Comparison of ENCODE assay signal across 8 cellular contexts in genomic region chr7:44962483-44963251, GRCh38. TPM values are rescaled to one million over a fixed set of nuclear protein-coding genes. Genes with fewer than 3 reads are reported as not detected.
DNase-seq lines count a peak whose midpoint lies in the region; ATAC-seq and TF ChIP-seq lines count a peak whose summit lies in the region.

No MANE protein-coding gene starts in this region.

- H3K4me1 Mint-ChIP-seq in activated T-helper 17 cell treated with anti-CD3 and anti-CD28 coated beads, Interleukin-2, amount 50 U/mL, for 72 hours, result peaks cover 25% of the 10 kb centered on the region

- ATAC-seq in activated T-helper 17 cell treated with anti-CD3 and anti-CD28 coated beads, Interleukin-2, amount 50 U/mL, for 72 hours (replicated peaks), result no peak
- ATAC-seq in HG02885 (IDR thresholded peaks at IDR 0.05; ENCODE audit: poor library complexity, unreplicated experiment), result no peak
- no peak for ATAC-seq in HG03025 (IDR thresholded peaks at IDR 0.05; ENCODE audit: low FRiP score, unreplicated experiment)

- peak overlapping the region; percentile 37 to 53 for H3K4me3 ChIP-seq in right atrium auricular region
- peak overlapping the region; percentile 14 to 53 (median 47) for H3K4me3 ChIP-seq in sigmoid colon
- no peak overlapping the region for H3K4me3 ChIP-seq in MG63

- intact Hi-C loops in sigmoid colon (cut with DNase I), result no loop called here

- peaks cover 76% of the 10 kb centered on the region for H3K36me3 Mint-ChIP-seq in activated T-helper 17 cell treated with anti-CD3 and anti-CD28 coated beads, Interleukin-2, amount 50 U/mL, for 72 hours (ENCODE audit: low read depth)

- H3K36me3 ChIP-seq in right atrium auricular region (no peaks in the 10 kb centered on the region), sigmoid colon (no peaks in the 10 kb centered on the region), MG63 (no peaks in the 10 kb centered on the region)

- no peak overlapping the region for H3K4me3 Mint-ChIP-seq in activated T-helper 17 cell treated with anti-CD3 and anti-CD28 coated beads, Interleukin-2, amount 50 U/mL, for 72 hours

- H3K9me3 Mint-ChIP-seq in activated T-helper 17 cell treated with anti-CD3 and anti-CD28 coated beads, Interleukin-2, amount 50 U/mL, for 72 hours, result no peaks in the 10 kb centered on the region

- no peak for TF ChIP-seq POLR2A in sigmoid colon (IDR thresholded peaks at IDR 0.05)

- H3K4me1 ChIP-seq in right atrium auricular region, result peaks cover 0 to 12% of the 10 kb centered on the region in 2 donors
- peaks cover 0 to 15% (median 12%) of the 10 kb centered on the region in 4 donors for H3K4me1 ChIP-seq in sigmoid colon

- H3K27ac Mint-ChIP-seq in activated T-helper 17 cell treated with anti-CD3 and anti-CD28 coated beads, Interleukin-2, amount 50 U/mL, for 72 hours, result peak overlapping the region; percentile 78

- H3K27me3 Mint-ChIP-seq in activated T-helper 17 cell treated with anti-CD3 and anti-CD28 coated beads, Interleukin-2, amount 50 U/mL, for 72 hours, result no peaks in the 10 kb centered on the region

- H3K27ac ChIP-seq in right atrium auricular region (no peak overlapping the region), sigmoid colon (no peak overlapping the region)

- WGBS in sigmoid colon, 2 donors, result 10 to 50% methylated on average over 76 of the region's 76 CpGs

- peak; percentile 77 for DNase-seq in GM03348 (ENCODE audit: low spot score)
- DNase-seq in right atrium auricular region (ENCODE audit: low spot score), result no peak
- DNase-seq in sigmoid colon, result no peak
- no peak for DNase-seq in NOMO-1 treated with dmso at 0.1 percent for 144 hours (lab: John Stamatoyannopoulos, UW; ENCODE audit: unreplicated experiment)
- DNase-seq in MG63, result no peak

- TF ChIP-seq EP300 in sigmoid colon (IDR thresholded peaks at IDR 0.05), result no peak

- H3K9me3 ChIP-seq in right atrium auricular region (no peaks in the 10 kb centered on the region), sigmoid colon (no peaks in the 10 kb centered on the region), MG63 (no peaks in the 10 kb centered on the region)

- H3K27me3 ChIP-seq in right atrium auricular region (no peaks in the 10 kb centered on the region), sigmoid colon (peaks cover 0 to 23% (median 0%) of the 10 kb centered on the region in 3 donors), MG63 (no peaks in the 10 kb centered on the region)

- TF ChIP-seq CTCF in right atrium auricular region (IDR thresholded peaks at IDR 0.05) (peak in 1 of 2 donors; percentile 20), sigmoid colon (IDR thresholded peaks at IDR 0.05) (no peak)

RNA-seq across cellular contexts. Expression of gene MYO1G, which starts 16.1 kb away (rescaled TPM):
- 100 to 1,000 TPM; 316 to 649 TPM for total RNA-seq in activated T-helper 17 cell treated with anti-CD3 and anti-CD28 coated beads, Interleukin-2, amount 50 U/mL, for 72 hours
- total RNA-seq in right atrium auricular region (1 to 10 TPM in 1 of 2 donors, under 1 TPM in 1; 0.78 to 2.2 TPM), sigmoid colon (1 to 10 TPM; 1.1 to 3.4 (median 1.1) TPM)
- polyA plus RNA-seq in sigmoid colon, result 10 to 100 TPM in 1 of 3 donors, 1 to 10 TPM in 2; 2.4 to 19.5 (median 2.8) TPM
- 0.03 TPM in 1 of 2 replicates, not detected in the other for total RNA-seq in MG63 (2014; rRNA removed; shearing (Covaris generic); ENCODE audit: low replicate concordance)

RNA-seq across cellular contexts. Expression of gene CCM2, which starts 37.3 kb away (rescaled TPM):
- 10 to 100 TPM; 69.8 to 79.3 TPM for total RNA-seq in activated T-helper 17 cell treated with anti-CD3 and anti-CD28 coated beads, Interleukin-2, amount 50 U/mL, for 72 hours
- total RNA-seq in right atrium auricular region (10 to 100 TPM; 26.5 to 34.0 TPM), sigmoid colon (10 to 100 TPM; 28.1 to 40.7 (median 36.3) TPM)
- polyA plus RNA-seq in sigmoid colon, result 10 to 100 TPM; 29.1 to 54.2 (median 29.4) TPM
- 43.2 and 50.6 TPM in 2 replicates for total RNA-seq in MG63 (2014; rRNA removed; shearing (Covaris generic); ENCODE audit: low replicate concordance)

Comparison
In these comparisons a context has a peak if more than half of its experiments do, and no peak if none do; other contexts are left out.
1. RNA of gene MYO1G, which starts 16.1 kb away (total RNA-seq): 316 to 649 TPM in activated T-helper 17 cell treated with anti-CD3 and anti-CD28 coated beads, Interleukin-2, amount 50 U/mL, for 72 hours; 0.78 to 2.2 TPM in right atrium auricular region, 1.1 to 3.4 TPM in sigmoid colon and 0.03 TPM in MG63; every median in the first group is over 10 times any median in the second.